ENCODE assay signal across 1 cellular context in the genomic region with DNA sequence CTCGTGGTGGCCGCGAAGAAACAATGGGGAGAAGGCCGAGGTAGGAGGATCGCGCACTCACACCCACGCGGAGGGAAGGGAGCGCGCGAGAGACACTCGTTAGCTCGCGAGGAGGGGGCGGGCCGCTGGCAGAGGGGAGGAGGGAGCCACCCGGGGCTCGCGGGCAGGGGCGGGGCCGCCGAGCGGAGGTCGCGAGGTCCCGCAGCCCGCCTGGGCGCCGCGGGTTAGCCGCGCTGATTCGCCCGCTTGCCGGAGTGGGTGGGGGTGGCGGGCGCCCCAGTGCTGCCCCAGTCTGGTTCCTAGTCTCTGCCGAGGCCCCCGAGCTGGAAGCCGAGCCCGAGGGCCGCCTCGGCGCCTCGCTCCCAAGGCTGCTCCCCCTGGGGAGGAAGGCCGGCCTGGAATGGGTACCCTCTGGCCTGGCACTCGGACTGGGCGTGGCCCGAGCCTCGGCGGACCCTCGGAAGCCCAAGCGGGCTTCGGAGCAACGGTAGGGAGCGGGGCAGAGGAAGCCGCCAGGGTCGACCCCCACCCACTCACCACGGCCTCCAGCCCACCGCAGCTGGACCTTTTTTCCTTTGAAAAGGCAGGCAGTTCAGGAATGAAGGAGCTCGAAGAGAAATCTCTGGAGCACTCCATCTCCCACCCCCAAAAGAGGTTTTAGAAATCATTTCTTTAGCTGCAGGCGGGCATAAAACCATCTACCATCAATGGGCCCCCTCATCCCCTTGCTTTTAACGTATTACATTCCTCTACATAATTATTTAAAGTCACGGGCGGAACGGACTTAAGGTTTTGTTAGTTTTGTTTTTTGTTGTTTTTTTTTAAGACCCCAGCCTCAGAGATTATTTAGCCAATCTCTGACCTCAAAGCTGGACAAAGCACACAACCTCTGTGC.
TF ChIP-seq lines count a peak whose summit lies in the region.

No MANE protein-coding gene starts in this region.

TF ChIP-seq in SK-N-SH, 30 proteins besides CTCF, POLR2A, EP300 and RAD21:
- TF ChIP-seq NRF1 (IDR thresholded peaks at IDR 0.05; ENCODE audit: low read depth, low read length) (no peak), MEF2A (IDR thresholded peaks at IDR 0.05; ENCODE audit: borderline replicate concordance, low read depth) (no peak), RXRA (IDR thresholded peaks at IDR 0.05; ENCODE audit: borderline replicate concordance, low read depth) (no peak), TCF12 (IDR thresholded peaks at IDR 0.05) (no peak), POLR2AphosphoS5 (IDR thresholded peaks at IDR 0.05; ENCODE audit: low read depth, low read length) (peak; percentile 92), FOXM1 (IDR thresholded peaks at IDR 0.05; ENCODE audit: low read depth) (no peak), FOSL2 (IDR thresholded peaks at IDR 0.05; ENCODE audit: borderline replicate concordance, low read depth) (no peak; the same call in 1 of the 2 replicates), RFX5 (IDR thresholded peaks at IDR 0.05; ENCODE audit: low read length) (no peak), CHD2 (IDR thresholded peaks at IDR 0.05; ENCODE audit: low read length, partially characterized antibody) (peak; percentile 96), RCOR1 (IDR thresholded peaks at IDR 0.05; ENCODE audit: low read length) (no peak), MXI1 (IDR thresholded peaks at IDR 0.05; ENCODE audit: low read depth, low read length) (peak; percentile 16), NFIC (IDR thresholded peaks at IDR 0.05; ENCODE audit: borderline replicate concordance) (0 out of 2 replicates have a peak, but pooled peaks have one; percentile 10), FOXJ3 (CRISPR knock-in tag; IDR thresholded peaks at IDR 0.05) (no peak), YY1 (IDR thresholded peaks at IDR 0.05; ENCODE audit: low read depth) (0 out of 2 replicates have a peak, but pooled peaks have one; percentile 28), TAF1 (IDR thresholded peaks at IDR 0.05; ENCODE audit: borderline replicate concordance, low read depth, low read length) (peak; percentile 85; the same call in 1 of the 2 replicates), SIN3A (IDR thresholded peaks at IDR 0.05; ENCODE audit: borderline replicate concordance, low read depth, low read length) (no peak), EZH2phosphoT487 (IDR thresholded peaks at IDR 0.05; ENCODE audit: borderline replicate concordance, low read depth) (no peak), GATA2 (CRISPR knock-in tag; IDR thresholded peaks at IDR 0.05) (no peak), ELF1 (IDR thresholded peaks at IDR 0.05) (no peak), SMC3 (IDR thresholded peaks at IDR 0.05; ENCODE audit: low read depth, low read length) (no peak), GABPA (IDR thresholded peaks at IDR 0.05; ENCODE audit: low read depth) (no peak), TEAD4 (IDR thresholded peaks at IDR 0.05; ENCODE audit: borderline replicate concordance, insufficient read depth) (no peak), JUND (IDR thresholded peaks at IDR 0.05) (no peak)
- TF ChIP-seq, protein P1, sequence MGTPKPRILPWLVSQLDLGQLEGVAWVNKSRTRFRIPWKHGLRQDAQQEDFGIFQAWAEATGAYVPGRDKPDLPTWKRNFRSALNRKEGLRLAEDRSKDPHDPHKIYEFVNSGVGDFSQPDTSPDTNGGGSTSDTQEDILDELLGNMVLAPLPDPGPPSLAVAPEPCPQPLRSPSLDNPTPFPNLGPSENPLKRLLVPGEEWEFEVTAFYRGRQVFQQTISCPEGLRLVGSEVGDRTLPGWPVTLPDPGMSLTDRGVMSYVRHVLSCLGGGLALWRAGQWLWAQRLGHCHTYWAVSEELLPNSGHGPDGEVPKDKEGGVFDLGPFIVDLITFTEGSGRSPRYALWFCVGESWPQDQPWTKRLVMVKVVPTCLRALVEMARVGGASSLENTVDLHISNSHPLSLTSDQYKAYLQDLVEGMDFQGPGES (IDR thresholded peaks at IDR 0.05; ENCODE audit: low read depth, low read length), result no peak
- TF ChIP-seq, protein P2, sequence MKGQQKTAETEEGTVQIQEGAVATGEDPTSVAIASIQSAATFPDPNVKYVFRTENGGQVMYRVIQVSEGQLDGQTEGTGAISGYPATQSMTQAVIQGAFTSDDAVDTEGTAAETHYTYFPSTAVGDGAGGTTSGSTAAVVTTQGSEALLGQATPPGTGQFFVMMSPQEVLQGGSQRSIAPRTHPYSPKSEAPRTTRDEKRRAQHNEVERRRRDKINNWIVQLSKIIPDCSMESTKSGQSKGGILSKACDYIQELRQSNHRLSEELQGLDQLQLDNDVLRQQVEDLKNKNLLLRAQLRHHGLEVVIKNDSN (IDR thresholded peaks at IDR 0.05; ENCODE audit: borderline replicate concordance, low read depth), result no peak
- TF ChIP-seq, protein P3, sequence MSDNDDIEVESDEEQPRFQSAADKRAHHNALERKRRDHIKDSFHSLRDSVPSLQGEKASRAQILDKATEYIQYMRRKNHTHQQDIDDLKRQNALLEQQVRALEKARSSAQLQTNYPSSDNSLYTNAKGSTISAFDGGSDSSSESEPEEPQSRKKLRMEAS (IDR thresholded peaks at IDR 0.05; ENCODE audit: low read depth), result peak; percentile 72
- TF ChIP-seq, protein P4, sequence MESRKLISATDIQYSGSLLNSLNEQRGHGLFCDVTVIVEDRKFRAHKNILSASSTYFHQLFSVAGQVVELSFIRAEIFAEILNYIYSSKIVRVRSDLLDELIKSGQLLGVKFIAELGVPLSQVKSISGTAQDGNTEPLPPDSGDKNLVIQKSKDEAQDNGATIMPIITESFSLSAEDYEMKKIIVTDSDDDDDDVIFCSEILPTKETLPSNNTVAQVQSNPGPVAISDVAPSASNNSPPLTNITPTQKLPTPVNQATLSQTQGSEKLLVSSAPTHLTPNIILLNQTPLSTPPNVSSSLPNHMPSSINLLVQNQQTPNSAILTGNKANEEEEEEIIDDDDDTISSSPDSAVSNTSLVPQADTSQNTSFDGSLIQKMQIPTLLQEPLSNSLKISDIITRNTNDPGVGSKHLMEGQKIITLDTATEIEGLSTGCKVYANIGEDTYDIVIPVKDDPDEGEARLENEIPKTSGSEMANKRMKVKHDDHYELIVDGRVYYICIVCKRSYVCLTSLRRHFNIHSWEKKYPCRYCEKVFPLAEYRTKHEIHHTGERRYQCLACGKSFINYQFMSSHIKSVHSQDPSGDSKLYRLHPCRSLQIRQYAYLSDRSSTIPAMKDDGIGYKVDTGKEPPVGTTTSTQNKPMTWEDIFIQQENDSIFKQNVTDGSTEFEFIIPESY (IDR thresholded peaks at IDR 0.05; ENCODE audit: borderline replicate concordance, low read depth), result peak; percentile 81; the same call in 1 of the 2 replicates
- TF ChIP-seq, protein P5, sequence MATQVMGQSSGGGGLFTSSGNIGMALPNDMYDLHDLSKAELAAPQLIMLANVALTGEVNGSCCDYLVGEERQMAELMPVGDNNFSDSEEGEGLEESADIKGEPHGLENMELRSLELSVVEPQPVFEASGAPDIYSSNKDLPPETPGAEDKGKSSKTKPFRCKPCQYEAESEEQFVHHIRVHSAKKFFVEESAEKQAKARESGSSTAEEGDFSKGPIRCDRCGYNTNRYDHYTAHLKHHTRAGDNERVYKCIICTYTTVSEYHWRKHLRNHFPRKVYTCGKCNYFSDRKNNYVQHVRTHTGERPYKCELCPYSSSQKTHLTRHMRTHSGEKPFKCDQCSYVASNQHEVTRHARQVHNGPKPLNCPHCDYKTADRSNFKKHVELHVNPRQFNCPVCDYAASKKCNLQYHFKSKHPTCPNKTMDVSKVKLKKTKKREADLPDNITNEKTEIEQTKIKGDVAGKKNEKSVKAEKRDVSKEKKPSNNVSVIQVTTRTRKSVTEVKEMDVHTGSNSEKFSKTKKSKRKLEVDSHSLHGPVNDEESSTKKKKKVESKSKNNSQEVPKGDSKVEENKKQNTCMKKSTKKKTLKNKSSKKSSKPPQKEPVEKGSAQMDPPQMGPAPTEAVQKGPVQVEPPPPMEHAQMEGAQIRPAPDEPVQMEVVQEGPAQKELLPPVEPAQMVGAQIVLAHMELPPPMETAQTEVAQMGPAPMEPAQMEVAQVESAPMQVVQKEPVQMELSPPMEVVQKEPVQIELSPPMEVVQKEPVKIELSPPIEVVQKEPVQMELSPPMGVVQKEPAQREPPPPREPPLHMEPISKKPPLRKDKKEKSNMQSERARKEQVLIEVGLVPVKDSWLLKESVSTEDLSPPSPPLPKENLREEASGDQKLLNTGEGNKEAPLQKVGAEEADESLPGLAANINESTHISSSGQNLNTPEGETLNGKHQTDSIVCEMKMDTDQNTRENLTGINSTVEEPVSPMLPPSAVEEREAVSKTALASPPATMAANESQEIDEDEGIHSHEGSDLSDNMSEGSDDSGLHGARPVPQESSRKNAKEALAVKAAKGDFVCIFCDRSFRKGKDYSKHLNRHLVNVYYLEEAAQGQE (IDR thresholded peaks at IDR 0.05; ENCODE audit: low read depth, low read length), result no peak
- TF ChIP-seq, protein P6, sequence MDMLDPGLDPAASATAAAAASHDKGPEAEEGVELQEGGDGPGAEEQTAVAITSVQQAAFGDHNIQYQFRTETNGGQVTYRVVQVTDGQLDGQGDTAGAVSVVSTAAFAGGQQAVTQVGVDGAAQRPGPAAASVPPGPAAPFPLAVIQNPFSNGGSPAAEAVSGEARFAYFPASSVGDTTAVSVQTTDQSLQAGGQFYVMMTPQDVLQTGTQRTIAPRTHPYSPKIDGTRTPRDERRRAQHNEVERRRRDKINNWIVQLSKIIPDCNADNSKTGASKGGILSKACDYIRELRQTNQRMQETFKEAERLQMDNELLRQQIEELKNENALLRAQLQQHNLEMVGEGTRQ (IDR thresholded peaks at IDR 0.05; ENCODE audit: borderline replicate concordance, low read depth, low read length), result no peak
- TF ChIP-seq, protein P7, sequence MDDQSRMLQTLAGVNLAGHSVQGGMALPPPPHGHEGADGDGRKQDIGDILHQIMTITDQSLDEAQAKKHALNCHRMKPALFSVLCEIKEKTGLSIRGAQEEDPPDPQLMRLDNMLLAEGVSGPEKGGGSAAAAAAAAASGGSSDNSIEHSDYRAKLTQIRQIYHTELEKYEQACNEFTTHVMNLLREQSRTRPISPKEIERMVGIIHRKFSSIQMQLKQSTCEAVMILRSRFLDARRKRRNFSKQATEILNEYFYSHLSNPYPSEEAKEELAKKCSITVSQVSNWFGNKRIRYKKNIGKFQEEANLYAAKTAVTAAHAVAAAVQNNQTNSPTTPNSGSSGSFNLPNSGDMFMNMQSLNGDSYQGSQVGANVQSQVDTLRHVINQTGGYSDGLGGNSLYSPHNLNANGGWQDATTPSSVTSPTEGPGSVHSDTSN (IDR thresholded peaks at IDR 0.05), result no peak
